Comparison of ENCODE assay signal across 21 cellular contexts in genomic region chr4:1014395-1015167, GRCh38. TPM values are rescaled to one million over a fixed set of nuclear protein-coding genes. Genes with fewer than 3 reads are reported as not detected.
DNase-seq lines count a peak whose midpoint lies in the region; ATAC-seq and TF ChIP-seq lines count a peak whose summit lies in the region.
"Had no signal": no experiment of that assay in that cellular context is flagged by ENCODE, and none has a peak within 500 bp of the region (broad histone marks: within the 10 kb centered on the region; RNA-seq: fewer than 3 reads in every experiment).

No MANE protein-coding gene starts in this region.

- H3K4me3 ChIP-seq in uterus, result no peak overlapping the region
- H3K4me3 ChIP-seq: prostate gland, upper lobe of left lung had no signal

- ATAC-seq in HG03565 (IDR thresholded peaks at IDR 0.05; ENCODE audit: unreplicated experiment), result no peak
- ATAC-seq: activated CD8-positive, alpha-beta T cell treated with anti-CD3 and anti-CD28 coated beads for 36 hours; left ventricle myocardium superior; stimulated activated effector memory CD8-positive, alpha-beta T cell treated with anti-CD3 and anti-CD28 coated beads, Interleukin-12 subunit alpha, Interleukin-12 subunit beta, amount 100 ng/mL, for 72 hours; T-cell had no signal

- H3K27ac ChIP-seq in substantia nigra (ENCODE audit: low read depth, low read length, poor library complexity, severe bottlenecking) (peak overlapping the region; percentile 95), uterus (no peak overlapping the region)
- H3K27ac ChIP-seq: prostate gland, upper lobe of left lung had no signal

- no peaks in the 10 kb centered on the region for H3K36me3 ChIP-seq in uterus
- H3K36me3 ChIP-seq: prostate gland, upper lobe of left lung had no signal

- CTCF ChIA-PET in activated naive CD4-positive, alpha-beta T cell treated with anti-CD3 and anti-CD28 coated beads, Interleukin-2, amount 10 ng/mL, durations not matched to agents 7 days and 5 days (lab: Charles Lee), result no interaction called here

- H3K36me3 Mint-ChIP-seq in activated naive CD4-positive, alpha-beta T cell treated with anti-CD3 and anti-CD28 coated beads, Interleukin-2, amount 10 ng/mL, durations not matched to agents 7 days and 5 days, result no peaks in the 10 kb centered on the region
- H3K36me3 Mint-ChIP-seq in brain, result no peaks in the 10 kb centered on the region
- H3K36me3 Mint-ChIP-seq: activated naive CD8-positive, alpha-beta T cell treated with anti-CD3 and anti-CD28 coated beads for 36 hours; T-cell had no signal

- no peaks in the 10 kb centered on the region for H3K9me3 Mint-ChIP-seq in activated naive CD4-positive, alpha-beta T cell treated with anti-CD3 and anti-CD28 coated beads, Interleukin-2, amount 10 ng/mL, durations not matched to agents 7 days and 5 days
- no peaks in the 10 kb centered on the region for H3K9me3 Mint-ChIP-seq in brain
- H3K9me3 Mint-ChIP-seq: activated CD8-positive, alpha-beta T cell treated with anti-CD3 and anti-CD28 coated beads for 36 hours; activated naive CD8-positive, alpha-beta T cell treated with anti-CD3 and anti-CD28 coated beads for 36 hours; stimulated activated effector memory CD8-positive, alpha-beta T cell treated with anti-CD3 and anti-CD28 coated beads, Interleukin-12 subunit alpha, Interleukin-12 subunit beta, amount 100 ng/mL, for 72 hours; T-cell had no signal

- intact Hi-C loops in uterus (cut with DNase I; ENCODE audit: low total_unique reads), result no loop called here

- H3K27me3 ChIP-seq in uterus, result no peaks in the 10 kb centered on the region
- H3K27me3 ChIP-seq: upper lobe of left lung had no signal

- H3K4me1 ChIP-seq in uterus, result peaks cover 0 to 14% of the 10 kb centered on the region in 2 donors

- no peak for TF ChIP-seq POLR2A in uterus (IDR thresholded peaks at IDR 0.05)

- no peak overlapping the region for H3K27ac Mint-ChIP-seq in activated naive CD4-positive, alpha-beta T cell treated with anti-CD3 and anti-CD28 coated beads, Interleukin-2, amount 10 ng/mL, durations not matched to agents 7 days and 5 days
- peak overlapping the region in 3 of 5 experiments; percentile 29 to 81 (median 68) for H3K27ac Mint-ChIP-seq in brain
- H3K27ac Mint-ChIP-seq: activated CD8-positive, alpha-beta T cell treated with anti-CD3 and anti-CD28 coated beads for 36 hours; activated naive CD8-positive, alpha-beta T cell treated with anti-CD3 and anti-CD28 coated beads for 36 hours; stimulated activated effector memory CD8-positive, alpha-beta T cell treated with anti-CD3 and anti-CD28 coated beads, Interleukin-12 subunit alpha, Interleukin-12 subunit beta, amount 100 ng/mL, for 72 hours; T-cell had no signal

- DNase-seq in activated naive CD4-positive, alpha-beta T cell treated with anti-CD3 and anti-CD28 coated beads, Interleukin-2, amount 10 ng/mL, durations not matched to agents 7 days and 5 days, result no peak
- no peak for DNase-seq in activated naive CD4-positive, alpha-beta T cell treated with anti-CD3 and anti-CD28 coated beads, Interleukin-2, amount 50 U/mL, for 16 hours
- peak; percentile 92 for DNase-seq in medulla oblongata (ENCODE audit: extremely low spot score)
- DNase-seq in substantia nigra (lab: John Stamatoyannopoulos, UW), result peak in 48 of 49 donors; percentile 45 to 91 (median 79)
- DNase-seq in SIG-M5 treated with dmso at 0.1 percent for 504 hours (lab: John Stamatoyannopoulos, UW; ENCODE audit: unreplicated experiment), result no peak
- no peak for DNase-seq in uterus
- DNase-seq: activated CD8-positive, alpha-beta T cell treated with anti-CD3 and anti-CD28 coated beads for 36 hours; activated naive CD8-positive, alpha-beta T cell treated with anti-CD3 and anti-CD28 coated beads for 36 hours; activated T-cell treated with anti-CD3 and anti-CD28 coated beads, Interleukin-2, amount 50 U/mL, for 48 hours; DND-41; left ventricle myocardium superior; NCI-H146; NCI-H2227 treated with DMSO at 0.1 percent for 48 hours; T-cell had no signal

- H3K4me3 Mint-ChIP-seq in activated naive CD4-positive, alpha-beta T cell treated with anti-CD3 and anti-CD28 coated beads, Interleukin-2, amount 10 ng/mL, durations not matched to agents 7 days and 5 days, result peak overlapping the region; percentile 24
- peak overlapping the region in 4 of 5 experiments; percentile 63 to 82 (median 68) for H3K4me3 Mint-ChIP-seq in brain

- H3K27me3 Mint-ChIP-seq in activated naive CD4-positive, alpha-beta T cell treated with anti-CD3 and anti-CD28 coated beads, Interleukin-2, amount 10 ng/mL, durations not matched to agents 7 days and 5 days, result peaks cover 8% of the 10 kb centered on the region
- H3K27me3 Mint-ChIP-seq in brain, result peaks cover 11% of the 10 kb centered on the region
- H3K27me3 Mint-ChIP-seq: activated CD8-positive, alpha-beta T cell treated with anti-CD3 and anti-CD28 coated beads for 36 hours; activated naive CD8-positive, alpha-beta T cell treated with anti-CD3 and anti-CD28 coated beads for 36 hours; T-cell had no signal

- peaks cover 13% of the 10 kb centered on the region for H3K4me1 Mint-ChIP-seq in activated naive CD4-positive, alpha-beta T cell treated with anti-CD3 and anti-CD28 coated beads, Interleukin-2, amount 10 ng/mL, durations not matched to agents 7 days and 5 days
- peaks cover 39% of the 10 kb centered on the region for H3K4me1 Mint-ChIP-seq in brain

- no peaks in the 10 kb centered on the region for H3K9me3 ChIP-seq in uterus
- H3K9me3 ChIP-seq: prostate gland, upper lobe of left lung had no signal

- TF ChIP-seq CTCF in brain (conservative IDR thresholded peaks at IDR 0.05) (no peak), uterus (IDR thresholded peaks at IDR 0.05) (no peak)

RNA-seq across cellular contexts. Expression of gene FGFRL1, which starts 3.2 kb away (rescaled TPM):
- polyA plus RNA-seq in brain (ENCODE audit: insufficient read depth, low read depth, low replicate concordance), result 14.7 TPM
- total RNA-seq in uterus, result 10 to 100 TPM in 2 of 4 donors, 1 to 10 TPM in 2; 2.8 to 24.8 (median 13.9) TPM

RNA-seq across cellular contexts. Expression of gene SLC26A1, which starts 21.4 kb away (rescaled TPM):
- polyA plus RNA-seq in brain (ENCODE audit: insufficient read depth, low read depth, low replicate concordance), result not detected
- total RNA-seq in uterus, result under 1 TPM in 2 of 4 donors, not detected in 2; 0.07 to 0.12 TPM
- total RNA-seq: left ventricle myocardium superior, LHCN-M2 had no signal
- polyA plus RNA-seq: BJ had no signal

RNA-seq across cellular contexts. Expression of gene IDUA, which starts 27.7 kb away (rescaled TPM):
- 3.6 TPM for polyA plus RNA-seq in brain (ENCODE audit: insufficient read depth, low read depth, low replicate concordance)
- total RNA-seq in uterus, result 10 to 100 TPM in 2 of 4 donors, 1 to 10 TPM in 2; 2.8 to 45.8 (median 9.9) TPM

RNA-seq across cellular contexts. Expression of gene DGKQ, which starts 41.2 kb away (rescaled TPM):
- 4.4 TPM for polyA plus RNA-seq in brain (ENCODE audit: insufficient read depth, low read depth, low replicate concordance)
- total RNA-seq in uterus, result 10 to 100 TPM in 2 of 4 donors, 1 to 10 TPM in 2; 1.2 to 12.7 (median 10.1) TPM

Comparison
In these comparisons a context has a peak if more than half of its experiments do, and no peak if none do; other contexts are left out.
1. DNase-seq: peak in medulla oblongata (single experiment) and substantia nigra (48 of 49); none in activated naive CD4-positive, alpha-beta T cell treated with anti-CD3 and anti-CD28 coated beads, Interleukin-2, amount 10 ng/mL, durations not matched to agents 7 days and 5 days (single experiment), activated naive CD4-positive, alpha-beta T cell treated with anti-CD3 and anti-CD28 coated beads, Interleukin-2, amount 50 U/mL, for 16 hours (single experiment), SIG-M5 treated with dmso at 0.1 percent for 504 hours (single experiment) and uterus (0 of 2).